Comparison of ENCODE assay signal across 25 cellular contexts in the genomic region with DNA sequence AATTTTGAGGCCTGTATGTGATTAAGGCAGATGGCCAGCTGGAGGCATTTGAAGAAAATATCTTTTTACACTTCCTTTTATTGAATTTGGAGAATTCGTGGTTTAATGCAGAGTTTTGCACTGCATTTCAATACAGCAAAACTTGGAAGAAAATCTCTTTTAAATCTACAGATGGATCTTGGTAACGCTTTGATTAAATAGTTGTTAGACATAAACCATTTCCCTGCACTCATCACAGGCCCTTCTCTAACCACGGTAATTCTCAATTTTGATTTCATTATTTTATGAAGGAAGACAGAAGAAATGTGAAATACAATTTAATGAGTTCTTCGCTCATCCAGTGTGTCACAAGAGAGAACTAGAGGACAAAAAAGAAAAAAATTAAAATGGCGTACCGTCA.
"Had no signal": no experiment of that assay in that cellular context is flagged by ENCODE, and none has a peak within 500 bp of the region (broad histone marks: within the 10 kb centered on the region; RNA-seq: fewer than 3 reads in every experiment).

No MANE protein-coding gene starts in this region.

- H3K27ac Mint-ChIP-seq: dendritic cell treated with granulocyte-macrophage colony-stimulating factor and Interleukin-4, amounts not matched to agents 40 ng/mL and 50 ng/mL, for 4 days; effector memory CD8-positive, alpha-beta T cell; endodermal cell; mesothelial cell of epicardium had no signal

- H3K4me1 Mint-ChIP-seq: endodermal cell, naive B cell had no signal

- H3K9me3 Mint-ChIP-seq: dendritic cell treated with granulocyte-macrophage colony-stimulating factor and Interleukin-4, amounts not matched to agents 40 ng/mL and 50 ng/mL, for 4 days; effector memory CD8-positive, alpha-beta T cell; endodermal cell; mesothelial cell of epicardium; naive B cell had no signal

- H3K36me3 Mint-ChIP-seq: mesothelial cell of epicardium, naive B cell had no signal

- H3K36me3 ChIP-seq: colonic mucosa, esophagus squamous epithelium, gastrocnemius medialis, heart right ventricle, left lung, lower lobe of right lung had no signal

- H3K4me3 Mint-ChIP-seq: dendritic cell treated with granulocyte-macrophage colony-stimulating factor and Interleukin-4, amounts not matched to agents 40 ng/mL and 50 ng/mL, for 4 days; effector memory CD8-positive, alpha-beta T cell; endodermal cell; mesothelial cell of epicardium; naive B cell had no signal

- H3K27me3 Mint-ChIP-seq: dendritic cell treated with granulocyte-macrophage colony-stimulating factor and Interleukin-4, amounts not matched to agents 40 ng/mL and 50 ng/mL, for 4 days; effector memory CD8-positive, alpha-beta T cell; naive B cell had no signal

- H3K4me1 ChIP-seq: colonic mucosa, gastrocnemius medialis, left lung, lower lobe of right lung had no signal

- H3K4me3 ChIP-seq: colonic mucosa, esophagus squamous epithelium, gastrocnemius medialis, heart right ventricle, left lung, lower lobe of right lung, mucosa of descending colon had no signal

- DNase-seq: colonic mucosa; cortex of kidney; effector CD8-positive, alpha-beta T cell; effector memory CD8-positive, alpha-beta T cell; endodermal cell; erythroblast; esophagus squamous epithelium; foreskin fibroblast; foreskin melanocyte; gastrocnemius medialis; glutamatergic neuron; head of caudate nucleus; heart right ventricle; hippocampal formation; left cardiac atrium; left lung; left ventricle myocardium superior; lower lobe of right lung; mesenchymal stem cell; mucosa of descending colon; naive B cell had no signal

- H3K27me3 ChIP-seq: colonic mucosa, esophagus squamous epithelium, gastrocnemius medialis, heart right ventricle, left lung had no signal

- H3K27ac ChIP-seq: colonic mucosa, epithelial cell of prostate, esophagus squamous epithelium, gastrocnemius medialis, heart right ventricle, left lung, lower lobe of right lung had no signal

- ATAC-seq: effector memory CD8-positive, alpha-beta T cell; esophagus mucosa; gastrocnemius medialis; heart right ventricle; left cardiac atrium; left lung; left ventricle myocardium superior; lower lobe of right lung; mucosa of descending colon had no signal

- H3K9me3 ChIP-seq: colonic mucosa, esophagus squamous epithelium, gastrocnemius medialis, heart right ventricle, left lung, lower lobe of right lung, mucosa of descending colon had no signal
